Comparison of ENCODE assay signal across 1 cellular context in the genomic region with DNA sequence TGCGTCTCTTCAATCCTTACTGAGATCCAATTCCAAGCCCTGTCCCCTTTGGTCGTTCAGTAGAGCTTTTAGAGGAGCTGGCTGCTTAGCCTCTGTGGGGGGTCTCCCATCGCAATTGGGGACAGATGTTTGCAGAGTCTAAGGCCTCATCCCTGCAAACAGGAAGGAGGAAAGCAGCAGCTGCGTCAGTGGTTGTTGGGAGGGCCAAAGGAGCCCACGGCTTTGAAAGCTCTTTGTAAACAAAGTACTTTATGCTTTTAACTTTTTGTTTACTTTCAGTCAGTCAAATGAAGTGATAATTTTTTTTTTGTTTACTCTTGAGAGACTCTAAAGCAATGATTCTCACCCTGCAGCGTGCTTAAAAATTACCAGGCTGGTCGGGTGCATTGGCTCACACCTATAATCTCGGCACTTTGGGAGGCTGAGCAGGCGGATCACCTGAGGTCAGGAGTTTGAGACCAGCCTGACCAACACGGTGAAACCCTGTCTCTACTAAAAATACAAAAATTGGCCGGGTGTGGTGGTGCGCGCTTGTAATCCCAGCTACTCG.
TF ChIP-seq lines count a peak whose summit lies in the region.

No MANE protein-coding gene starts in this region.

TF ChIP-seq in HepG2, 621 proteins besides CTCF, POLR2A, EP300 and RAD21 (continued from another document and continues in another):
- TF ChIP-seq, protein P1, sequence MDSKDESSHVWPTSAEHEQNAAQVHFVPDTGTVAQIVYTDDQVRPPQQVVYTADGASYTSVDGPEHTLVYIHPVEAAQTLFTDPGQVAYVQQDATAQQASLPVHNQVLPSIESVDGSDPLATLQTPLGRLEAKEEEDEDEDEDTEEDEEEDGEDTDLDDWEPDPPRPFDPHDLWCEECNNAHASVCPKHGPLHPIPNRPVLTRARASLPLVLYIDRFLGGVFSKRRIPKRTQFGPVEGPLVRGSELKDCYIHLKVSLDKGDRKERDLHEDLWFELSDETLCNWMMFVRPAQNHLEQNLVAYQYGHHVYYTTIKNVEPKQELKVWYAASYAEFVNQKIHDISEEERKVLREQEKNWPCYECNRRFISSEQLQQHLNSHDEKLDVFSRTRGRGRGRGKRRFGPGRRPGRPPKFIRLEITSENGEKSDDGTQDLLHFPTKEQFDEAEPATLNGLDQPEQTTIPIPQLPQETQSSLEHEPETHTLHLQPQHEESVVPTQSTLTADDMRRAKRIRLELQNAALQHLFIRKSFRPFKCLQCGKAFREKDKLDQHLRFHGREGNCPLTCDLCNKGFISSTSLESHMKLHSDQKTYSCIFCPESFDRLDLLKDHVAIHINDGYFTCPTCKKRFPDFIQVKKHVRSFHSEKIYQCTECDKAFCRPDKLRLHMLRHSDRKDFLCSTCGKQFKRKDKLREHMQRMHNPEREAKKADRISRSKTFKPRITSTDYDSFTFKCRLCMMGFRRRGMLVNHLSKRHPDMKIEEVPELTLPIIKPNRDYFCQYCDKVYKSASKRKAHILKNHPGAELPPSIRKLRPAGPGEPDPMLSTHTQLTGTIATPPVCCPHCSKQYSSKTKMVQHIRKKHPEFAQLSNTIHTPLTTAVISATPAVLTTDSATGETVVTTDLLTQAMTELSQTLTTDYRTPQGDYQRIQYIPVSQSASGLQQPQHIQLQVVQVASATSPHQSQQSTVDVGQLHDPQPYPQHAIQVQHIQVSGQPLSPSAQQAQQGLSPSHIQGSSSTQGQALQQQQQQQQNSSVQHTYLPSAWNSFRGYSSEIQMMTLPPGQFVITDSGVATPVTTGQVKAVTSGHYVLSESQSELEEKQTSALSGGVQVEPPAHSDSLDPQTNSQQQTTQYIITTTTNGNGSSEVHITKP (CRISPR knock-in tag; IDR thresholded peaks at IDR 0.05; ENCODE audit: low read depth) = no peak
- TF ChIP-seq LCORL (IDR thresholded peaks at IDR 0.05) = no peak
- TF ChIP-seq LCORL (CRISPR knock-in tag; IDR thresholded peaks at IDR 0.05) = peak; percentile 78; the same call in 1 of the 2 replicates
- TF ChIP-seq HIVEP1 (CRISPR knock-in tag; IDR thresholded peaks at IDR 0.05) = no peak
- TF ChIP-seq ZNF737 (CRISPR knock-in tag; IDR thresholded peaks at IDR 0.05; ENCODE audit: borderline replicate concordance) = no peak
- peak; percentile 97 for TF ChIP-seq ZSCAN25 (CRISPR knock-in tag; IDR thresholded peaks at IDR 0.05)
- no peak for TF ChIP-seq ADNP (CRISPR knock-in tag; IDR thresholded peaks at IDR 0.05)
- TF ChIP-seq ERF (CRISPR knock-in tag; IDR thresholded peaks at IDR 0.05) = 0 out of 2 replicates have a peak, but pooled peaks have one; percentile 1
- TF ChIP-seq, protein P2, sequence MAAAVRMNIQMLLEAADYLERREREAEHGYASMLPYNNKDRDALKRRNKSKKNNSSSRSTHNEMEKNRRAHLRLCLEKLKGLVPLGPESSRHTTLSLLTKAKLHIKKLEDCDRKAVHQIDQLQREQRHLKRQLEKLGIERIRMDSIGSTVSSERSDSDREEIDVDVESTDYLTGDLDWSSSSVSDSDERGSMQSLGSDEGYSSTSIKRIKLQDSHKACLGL (CRISPR knock-in tag; IDR thresholded peaks at IDR 0.05) = no peak
- TF ChIP-seq, protein P3, sequence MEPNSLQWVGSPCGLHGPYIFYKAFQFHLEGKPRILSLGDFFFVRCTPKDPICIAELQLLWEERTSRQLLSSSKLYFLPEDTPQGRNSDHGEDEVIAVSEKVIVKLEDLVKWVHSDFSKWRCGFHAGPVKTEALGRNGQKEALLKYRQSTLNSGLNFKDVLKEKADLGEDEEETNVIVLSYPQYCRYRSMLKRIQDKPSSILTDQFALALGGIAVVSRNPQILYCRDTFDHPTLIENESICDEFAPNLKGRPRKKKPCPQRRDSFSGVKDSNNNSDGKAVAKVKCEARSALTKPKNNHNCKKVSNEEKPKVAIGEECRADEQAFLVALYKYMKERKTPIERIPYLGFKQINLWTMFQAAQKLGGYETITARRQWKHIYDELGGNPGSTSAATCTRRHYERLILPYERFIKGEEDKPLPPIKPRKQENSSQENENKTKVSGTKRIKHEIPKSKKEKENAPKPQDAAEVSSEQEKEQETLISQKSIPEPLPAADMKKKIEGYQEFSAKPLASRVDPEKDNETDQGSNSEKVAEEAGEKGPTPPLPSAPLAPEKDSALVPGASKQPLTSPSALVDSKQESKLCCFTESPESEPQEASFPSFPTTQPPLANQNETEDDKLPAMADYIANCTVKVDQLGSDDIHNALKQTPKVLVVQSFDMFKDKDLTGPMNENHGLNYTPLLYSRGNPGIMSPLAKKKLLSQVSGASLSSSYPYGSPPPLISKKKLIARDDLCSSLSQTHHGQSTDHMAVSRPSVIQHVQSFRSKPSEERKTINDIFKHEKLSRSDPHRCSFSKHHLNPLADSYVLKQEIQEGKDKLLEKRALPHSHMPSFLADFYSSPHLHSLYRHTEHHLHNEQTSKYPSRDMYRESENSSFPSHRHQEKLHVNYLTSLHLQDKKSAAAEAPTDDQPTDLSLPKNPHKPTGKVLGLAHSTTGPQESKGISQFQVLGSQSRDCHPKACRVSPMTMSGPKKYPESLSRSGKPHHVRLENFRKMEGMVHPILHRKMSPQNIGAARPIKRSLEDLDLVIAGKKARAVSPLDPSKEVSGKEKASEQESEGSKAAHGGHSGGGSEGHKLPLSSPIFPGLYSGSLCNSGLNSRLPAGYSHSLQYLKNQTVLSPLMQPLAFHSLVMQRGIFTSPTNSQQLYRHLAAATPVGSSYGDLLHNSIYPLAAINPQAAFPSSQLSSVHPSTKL (CRISPR knock-in tag; IDR thresholded peaks at IDR 0.05) = no peak; the same call in 1 of the 2 replicates
- no peak for TF ChIP-seq ZNF367 (CRISPR knock-in tag; IDR thresholded peaks at IDR 0.05; ENCODE audit: borderline replicate concordance)
- TF ChIP-seq ZBTB7B (CRISPR knock-in tag; IDR thresholded peaks at IDR 0.05) = peak; percentile 72
- no peak for TF ChIP-seq MIER2 (CRISPR knock-in tag; IDR thresholded peaks at IDR 0.05)
- TF ChIP-seq, protein P4, sequence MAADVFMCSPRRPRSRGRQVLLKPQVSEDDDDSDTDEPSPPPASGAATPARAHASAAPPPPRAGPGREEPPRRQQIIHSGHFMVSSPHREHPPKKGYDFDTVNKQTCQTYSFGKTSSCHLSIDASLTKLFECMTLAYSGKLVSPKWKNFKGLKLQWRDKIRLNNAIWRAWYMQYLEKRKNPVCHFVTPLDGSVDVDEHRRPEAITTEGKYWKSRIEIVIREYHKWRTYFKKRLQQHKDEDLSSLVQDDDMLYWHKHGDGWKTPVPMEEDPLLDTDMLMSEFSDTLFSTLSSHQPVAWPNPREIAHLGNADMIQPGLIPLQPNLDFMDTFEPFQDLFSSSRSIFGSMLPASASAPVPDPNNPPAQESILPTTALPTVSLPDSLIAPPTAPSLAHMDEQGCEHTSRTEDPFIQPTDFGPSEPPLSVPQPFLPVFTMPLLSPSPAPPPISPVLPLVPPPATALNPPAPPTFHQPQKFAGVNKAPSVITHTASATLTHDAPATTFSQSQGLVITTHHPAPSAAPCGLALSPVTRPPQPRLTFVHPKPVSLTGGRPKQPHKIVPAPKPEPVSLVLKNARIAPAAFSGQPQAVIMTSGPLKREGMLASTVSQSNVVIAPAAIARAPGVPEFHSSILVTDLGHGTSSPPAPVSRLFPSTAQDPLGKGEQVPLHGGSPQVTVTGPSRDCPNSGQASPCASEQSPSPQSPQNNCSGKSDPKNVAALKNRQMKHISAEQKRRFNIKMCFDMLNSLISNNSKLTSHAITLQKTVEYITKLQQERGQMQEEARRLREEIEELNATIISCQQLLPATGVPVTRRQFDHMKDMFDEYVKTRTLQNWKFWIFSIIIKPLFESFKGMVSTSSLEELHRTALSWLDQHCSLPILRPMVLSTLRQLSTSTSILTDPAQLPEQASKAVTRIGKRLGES (CRISPR knock-in tag; IDR thresholded peaks at IDR 0.05; ENCODE audit: borderline replicate concordance) = no peak
- TF ChIP-seq, protein P5, sequence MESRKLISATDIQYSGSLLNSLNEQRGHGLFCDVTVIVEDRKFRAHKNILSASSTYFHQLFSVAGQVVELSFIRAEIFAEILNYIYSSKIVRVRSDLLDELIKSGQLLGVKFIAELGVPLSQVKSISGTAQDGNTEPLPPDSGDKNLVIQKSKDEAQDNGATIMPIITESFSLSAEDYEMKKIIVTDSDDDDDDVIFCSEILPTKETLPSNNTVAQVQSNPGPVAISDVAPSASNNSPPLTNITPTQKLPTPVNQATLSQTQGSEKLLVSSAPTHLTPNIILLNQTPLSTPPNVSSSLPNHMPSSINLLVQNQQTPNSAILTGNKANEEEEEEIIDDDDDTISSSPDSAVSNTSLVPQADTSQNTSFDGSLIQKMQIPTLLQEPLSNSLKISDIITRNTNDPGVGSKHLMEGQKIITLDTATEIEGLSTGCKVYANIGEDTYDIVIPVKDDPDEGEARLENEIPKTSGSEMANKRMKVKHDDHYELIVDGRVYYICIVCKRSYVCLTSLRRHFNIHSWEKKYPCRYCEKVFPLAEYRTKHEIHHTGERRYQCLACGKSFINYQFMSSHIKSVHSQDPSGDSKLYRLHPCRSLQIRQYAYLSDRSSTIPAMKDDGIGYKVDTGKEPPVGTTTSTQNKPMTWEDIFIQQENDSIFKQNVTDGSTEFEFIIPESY (CRISPR knock-in tag; IDR thresholded peaks at IDR 0.05) = no peak
- TF ChIP-seq, protein P6, sequence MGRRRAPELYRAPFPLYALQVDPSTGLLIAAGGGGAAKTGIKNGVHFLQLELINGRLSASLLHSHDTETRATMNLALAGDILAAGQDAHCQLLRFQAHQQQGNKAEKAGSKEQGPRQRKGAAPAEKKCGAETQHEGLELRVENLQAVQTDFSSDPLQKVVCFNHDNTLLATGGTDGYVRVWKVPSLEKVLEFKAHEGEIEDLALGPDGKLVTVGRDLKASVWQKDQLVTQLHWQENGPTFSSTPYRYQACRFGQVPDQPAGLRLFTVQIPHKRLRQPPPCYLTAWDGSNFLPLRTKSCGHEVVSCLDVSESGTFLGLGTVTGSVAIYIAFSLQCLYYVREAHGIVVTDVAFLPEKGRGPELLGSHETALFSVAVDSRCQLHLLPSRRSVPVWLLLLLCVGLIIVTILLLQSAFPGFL (CRISPR knock-in tag; IDR thresholded peaks at IDR 0.05) = no peak
- no peak for TF ChIP-seq CCAR2 (optimal IDR thresholded peaks at IDR 0.05; ENCODE audit: low read depth, low read length)
- no peak for TF ChIP-seq XBP1 (CRISPR knock-in tag; IDR thresholded peaks at IDR 0.05)
- no peak for TF ChIP-seq KAT7 (CRISPR knock-in tag; IDR thresholded peaks at IDR 0.05; ENCODE audit: borderline replicate concordance)
- TF ChIP-seq, protein P7, sequence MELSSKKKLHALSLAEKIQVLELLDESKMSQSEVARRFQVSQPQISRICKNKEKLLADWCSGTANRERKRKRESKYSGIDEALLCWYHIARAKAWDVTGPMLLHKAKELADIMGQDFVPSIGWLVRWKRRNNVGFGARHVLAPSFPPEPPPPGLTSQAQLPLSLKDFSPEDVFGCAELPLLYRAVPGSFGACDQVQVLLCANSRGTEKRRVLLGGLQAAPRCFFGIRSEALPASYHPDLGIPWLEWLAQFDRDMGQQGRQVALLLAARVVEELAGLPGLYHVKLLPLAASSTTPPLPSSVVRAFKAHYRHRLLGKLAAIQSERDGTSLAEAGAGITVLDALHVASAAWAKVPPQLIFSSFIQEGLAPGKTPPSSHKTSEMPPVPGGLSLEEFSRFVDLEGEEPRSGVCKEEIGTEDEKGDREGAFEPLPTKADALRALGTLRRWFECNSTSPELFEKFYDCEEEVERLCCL (CRISPR knock-in tag; IDR thresholded peaks at IDR 0.05; ENCODE audit: borderline replicate concordance) = no peak
- no peak for TF ChIP-seq ZNF629 (CRISPR knock-in tag; conservative IDR thresholded peaks at IDR 0.05)
- no peak for TF ChIP-seq ZNF678 (CRISPR knock-in tag; IDR thresholded peaks at IDR 0.05)
- no peak for TF ChIP-seq SMC3 (IDR thresholded peaks at IDR 0.05; ENCODE audit: low read length)
- TF ChIP-seq ZNF44 (CRISPR knock-in tag; IDR thresholded peaks at IDR 0.05) = 0 out of 2 replicates have a peak, but pooled peaks have one; percentile 7
- peak; percentile 82; the same call in 1 of the 2 replicates for TF ChIP-seq ZBTB3 (CRISPR knock-in tag; IDR thresholded peaks at IDR 0.05; ENCODE audit: borderline replicate concordance, low read depth)
- TF ChIP-seq PHF21A (CRISPR knock-in tag; IDR thresholded peaks at IDR 0.05) = peak; percentile 54; the same call in 1 of the 2 replicates
- no peak for TF ChIP-seq ZNF263 (CRISPR knock-in tag; IDR thresholded peaks at IDR 0.05)
- TF ChIP-seq TSC22D2 (CRISPR knock-in tag; IDR thresholded peaks at IDR 0.05; ENCODE audit: borderline replicate concordance) = no peak
- TF ChIP-seq, protein P8, sequence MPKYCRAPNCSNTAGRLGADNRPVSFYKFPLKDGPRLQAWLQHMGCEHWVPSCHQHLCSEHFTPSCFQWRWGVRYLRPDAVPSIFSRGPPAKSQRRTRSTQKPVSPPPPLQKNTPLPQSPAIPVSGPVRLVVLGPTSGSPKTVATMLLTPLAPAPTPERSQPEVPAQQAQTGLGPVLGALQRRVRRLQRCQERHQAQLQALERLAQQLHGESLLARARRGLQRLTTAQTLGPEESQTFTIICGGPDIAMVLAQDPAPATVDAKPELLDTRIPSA (CRISPR knock-in tag; IDR thresholded peaks at IDR 0.05; ENCODE audit: borderline replicate concordance) = no peak
- TF ChIP-seq, protein P9, sequence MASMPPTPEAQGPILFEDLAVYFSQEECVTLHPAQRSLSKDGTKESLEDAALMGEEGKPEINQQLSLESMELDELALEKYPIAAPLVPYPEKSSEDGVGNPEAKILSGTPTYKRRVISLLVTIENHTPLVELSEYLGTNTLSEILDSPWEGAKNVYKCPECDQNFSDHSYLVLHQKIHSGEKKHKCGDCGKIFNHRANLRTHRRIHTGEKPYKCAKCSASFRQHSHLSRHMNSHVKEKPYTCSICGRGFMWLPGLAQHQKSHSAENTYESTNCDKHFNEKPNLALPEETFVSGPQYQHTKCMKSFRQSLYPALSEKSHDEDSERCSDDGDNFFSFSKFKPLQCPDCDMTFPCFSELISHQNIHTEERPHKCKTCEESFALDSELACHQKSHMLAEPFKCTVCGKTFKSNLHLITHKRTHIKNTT (CRISPR knock-in tag; IDR thresholded peaks at IDR 0.05) = no peak
- no peak for TF ChIP-seq ZFAT (CRISPR knock-in tag; conservative IDR thresholded peaks at IDR 0.05)
- TF ChIP-seq JARID2 (CRISPR knock-in tag; IDR thresholded peaks at IDR 0.05; ENCODE audit: insufficient replicate concordance) = no peak
- 0 out of 2 replicates have a peak, but pooled peaks have one; percentile 25 for TF ChIP-seq KDM3A (CRISPR knock-in tag; IDR thresholded peaks at IDR 0.05; ENCODE audit: low read depth)
- TF ChIP-seq, protein P10, sequence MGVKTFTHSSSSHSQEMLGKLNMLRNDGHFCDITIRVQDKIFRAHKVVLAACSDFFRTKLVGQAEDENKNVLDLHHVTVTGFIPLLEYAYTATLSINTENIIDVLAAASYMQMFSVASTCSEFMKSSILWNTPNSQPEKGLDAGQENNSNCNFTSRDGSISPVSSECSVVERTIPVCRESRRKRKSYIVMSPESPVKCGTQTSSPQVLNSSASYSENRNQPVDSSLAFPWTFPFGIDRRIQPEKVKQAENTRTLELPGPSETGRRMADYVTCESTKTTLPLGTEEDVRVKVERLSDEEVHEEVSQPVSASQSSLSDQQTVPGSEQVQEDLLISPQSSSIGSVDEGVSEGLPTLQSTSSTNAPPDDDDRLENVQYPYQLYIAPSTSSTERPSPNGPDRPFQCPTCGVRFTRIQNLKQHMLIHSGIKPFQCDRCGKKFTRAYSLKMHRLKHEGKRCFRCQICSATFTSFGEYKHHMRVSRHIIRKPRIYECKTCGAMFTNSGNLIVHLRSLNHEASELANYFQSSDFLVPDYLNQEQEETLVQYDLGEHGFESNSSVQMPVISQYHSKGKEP (CRISPR knock-in tag; IDR thresholded peaks at IDR 0.05) = no peak
- no peak for TF ChIP-seq PHF5A (CRISPR knock-in tag; IDR thresholded peaks at IDR 0.05; ENCODE audit: low read depth, unreplicated experiment)
- TF ChIP-seq ZFY (CRISPR knock-in tag; IDR thresholded peaks at IDR 0.05) = peak; percentile 16; the same call in 1 of the 2 replicates
- TF ChIP-seq TGIF2 (CRISPR knock-in tag; IDR thresholded peaks at IDR 0.05) = 0 out of 2 replicates have a peak, but pooled peaks have one; percentile 48
- TF ChIP-seq ZNF251 (CRISPR knock-in tag; IDR thresholded peaks at IDR 0.05) = no peak
- no peak for TF ChIP-seq JUN (CRISPR knock-in tag; IDR thresholded peaks at IDR 0.05)
- TF ChIP-seq TOPORS (CRISPR knock-in tag; IDR thresholded peaks at IDR 0.05) = no peak
- no peak for TF ChIP-seq RCOR2 (CRISPR knock-in tag; IDR thresholded peaks at IDR 0.05)
